Comparison of ENCODE assay signal across 1 cellular context in the genomic region with DNA sequence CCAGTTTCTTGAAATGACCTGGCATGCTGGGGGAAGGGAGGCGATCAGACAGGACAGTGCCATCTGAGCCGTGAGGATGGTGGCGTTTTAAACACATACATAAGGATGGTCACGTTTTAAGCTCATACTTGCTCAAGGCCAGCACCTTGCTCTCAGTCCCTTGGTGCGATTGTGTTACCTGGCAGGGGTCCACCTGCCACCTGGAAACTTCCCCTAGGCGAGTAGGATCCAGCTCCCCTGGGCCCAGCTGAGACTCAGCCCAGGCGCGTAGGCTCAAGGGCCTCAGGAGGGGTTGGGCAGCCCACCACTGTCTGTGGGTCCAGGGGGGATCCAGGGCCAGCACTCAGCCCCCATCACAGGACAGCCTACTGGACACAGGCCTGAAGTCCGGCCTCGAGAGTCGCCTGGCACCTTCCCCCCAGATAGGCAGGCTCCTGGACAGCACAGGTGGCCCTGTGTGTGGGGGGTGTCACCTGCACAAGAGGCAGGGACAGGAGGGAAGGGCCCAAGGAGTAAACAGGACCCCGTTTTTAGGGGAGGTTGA.
TF ChIP-seq lines count a peak whose summit lies in the region.

No MANE protein-coding gene starts in this region.

TF ChIP-seq in H1, 55 proteins besides CTCF, POLR2A, EP300 and RAD21:
- TF ChIP-seq BRCA1 (IDR thresholded peaks at IDR 0.05; ENCODE audit: low read depth, low read length) (no peak), SIN3A (conservative IDR thresholded peaks at IDR 0.05 in 1 of 2, IDR thresholded peaks at IDR 0.05 in 1 of 2; ENCODE audit: low read depth in 1 of 2, low read length in 2 of 2) (no peak), NRF1 (IDR thresholded peaks at IDR 0.05; ENCODE audit: low read depth, low read length) (no peak), NANOG (IDR thresholded peaks at IDR 0.05; ENCODE audit: insufficient read depth, low read depth, low read length, poor library complexity, severe bottlenecking) (no peak), CEBPB (IDR thresholded peaks at IDR 0.05; ENCODE audit: low read depth, low read length) (no peak), CBX8 (IDR thresholded peaks at IDR 0.05; ENCODE audit: borderline replicate concordance, low read depth, low read length) (no peak), PHF8 (conservative IDR thresholded peaks at IDR 0.05; ENCODE audit: low read depth, low read length) (no peak), JUND (IDR thresholded peaks at IDR 0.05; ENCODE audit: low read length) (no peak), TAF1 (IDR thresholded peaks at IDR 0.05; ENCODE audit: low read depth, low read length) (no peak), MAFK (IDR thresholded peaks at IDR 0.05; ENCODE audit: low read depth, low read length) (no peak), SRF (IDR thresholded peaks at IDR 0.05; ENCODE audit: low read depth, low read length) (no peak), CHD2 (IDR thresholded peaks at IDR 0.05; ENCODE audit: low read length) (no peak), SP1 (IDR thresholded peaks at IDR 0.05; ENCODE audit: low read depth, low read length) (no peak), SP4 (IDR thresholded peaks at IDR 0.05; ENCODE audit: low read length) (no peak), TAF7 (optimal IDR thresholded peaks at IDR 0.05; ENCODE audit: borderline replicate concordance, low read depth, low read length) (no peak)
- TF ChIP-seq, protein P1, sequence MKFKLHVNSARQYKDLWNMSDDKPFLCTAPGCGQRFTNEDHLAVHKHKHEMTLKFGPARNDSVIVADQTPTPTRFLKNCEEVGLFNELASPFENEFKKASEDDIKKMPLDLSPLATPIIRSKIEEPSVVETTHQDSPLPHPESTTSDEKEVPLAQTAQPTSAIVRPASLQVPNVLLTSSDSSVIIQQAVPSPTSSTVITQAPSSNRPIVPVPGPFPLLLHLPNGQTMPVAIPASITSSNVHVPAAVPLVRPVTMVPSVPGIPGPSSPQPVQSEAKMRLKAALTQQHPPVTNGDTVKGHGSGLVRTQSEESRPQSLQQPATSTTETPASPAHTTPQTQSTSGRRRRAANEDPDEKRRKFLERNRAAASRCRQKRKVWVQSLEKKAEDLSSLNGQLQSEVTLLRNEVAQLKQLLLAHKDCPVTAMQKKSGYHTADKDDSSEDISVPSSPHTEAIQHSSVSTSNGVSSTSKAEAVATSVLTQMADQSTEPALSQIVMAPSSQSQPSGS (IDR thresholded peaks at IDR 0.05; ENCODE audit: low read length) = no peak
- TF ChIP-seq, protein P2, sequence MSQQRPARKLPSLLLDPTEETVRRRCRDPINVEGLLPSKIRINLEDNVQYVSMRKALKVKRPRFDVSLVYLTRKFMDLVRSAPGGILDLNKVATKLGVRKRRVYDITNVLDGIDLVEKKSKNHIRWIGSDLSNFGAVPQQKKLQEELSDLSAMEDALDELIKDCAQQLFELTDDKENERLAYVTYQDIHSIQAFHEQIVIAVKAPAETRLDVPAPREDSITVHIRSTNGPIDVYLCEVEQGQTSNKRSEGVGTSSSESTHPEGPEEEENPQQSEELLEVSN (IDR thresholded peaks at IDR 0.05) = no peak
